In the genomic region with DNA sequence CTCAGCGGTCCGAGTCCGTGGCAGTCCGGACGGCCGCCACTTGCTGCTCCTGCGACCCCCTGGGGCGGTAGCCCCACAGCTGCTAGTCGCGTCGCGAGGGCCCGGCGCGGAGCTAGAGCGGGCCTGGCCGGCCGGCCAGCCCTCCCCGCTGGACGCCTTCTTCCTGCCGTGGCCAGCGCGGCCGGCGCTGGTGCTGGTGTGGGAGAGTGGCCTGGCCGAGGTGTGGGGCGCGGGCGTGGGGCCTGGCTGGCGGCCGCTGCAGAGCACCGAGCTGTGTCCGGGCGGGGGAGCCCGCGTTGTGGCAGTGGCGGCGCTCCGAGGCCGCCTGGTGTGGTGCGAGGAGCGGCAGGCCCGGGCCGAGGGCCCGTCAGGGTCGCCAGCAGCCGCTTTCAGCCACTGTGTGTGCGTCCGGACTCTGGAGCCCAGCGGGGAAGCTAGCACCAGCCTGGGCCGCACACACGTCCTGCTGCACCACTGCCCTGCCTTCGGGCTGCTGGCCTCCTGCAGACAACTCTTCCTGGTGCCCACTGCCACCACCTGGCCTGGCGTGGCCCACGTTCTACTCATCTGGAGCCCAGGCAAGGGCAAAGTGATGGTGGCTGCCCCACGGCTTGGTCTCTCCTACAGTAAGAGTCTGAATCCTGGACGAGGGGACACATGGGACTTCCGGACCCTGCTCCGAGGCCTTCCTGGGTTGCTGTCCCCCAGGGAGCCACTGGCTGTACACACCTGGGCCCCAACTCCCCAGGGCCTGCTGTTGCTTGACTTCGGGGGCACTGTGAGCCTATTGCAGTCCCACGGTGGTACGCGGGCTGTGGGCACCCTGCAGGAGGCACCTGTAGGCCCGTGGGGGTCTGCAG, we compare ENCODE assay signal across 1 cellular context.
TF ChIP-seq lines count a peak whose summit lies in the region.

No MANE protein-coding gene starts in this region.

TF ChIP-seq in K562, 482 proteins besides CTCF, POLR2A, EP300 and RAD21 (continues in another document):
- TF ChIP-seq CHD2 (IDR thresholded peaks at IDR 0.05; ENCODE audit: low read depth, low read length) (no peak), GABPA (tag; conservative IDR thresholded peaks at IDR 0.05; ENCODE audit: low read depth) (peak; percentile 60), NONO (IDR thresholded peaks at IDR 0.05; ENCODE audit: low read depth in 2 of 2, low read length in 1 of 2) (peak in 1 of 2 experiments; percentile 13; a peak in 1 of 4 replicates), PHF8 (IDR thresholded peaks at IDR 0.05; ENCODE audit: borderline replicate concordance, low read length) (peak; percentile 15; the same call in 1 of the 2 replicates), ARID4B (CRISPR knock-in tag; IDR thresholded peaks at IDR 0.05) (peak; percentile 34; the same call in 1 of the 2 replicates), ZNF282 (CRISPR knock-in tag; IDR thresholded peaks at IDR 0.05) (peak; percentile 24; the same call in 1 of the 2 replicates), HCFC1 (IDR thresholded peaks at IDR 0.05; ENCODE audit: low read depth, low read length) (no peak), NCOA2 (IDR thresholded peaks at IDR 0.05; ENCODE audit: partially characterized antibody in 2 of 2) (no peak), ZNF696 (CRISPR knock-in tag; conservative IDR thresholded peaks at IDR 0.05) (no peak), SNIP1 (IDR thresholded peaks at IDR 0.05; ENCODE audit: low read depth) (no peak), ZNF584 (CRISPR knock-in tag; IDR thresholded peaks at IDR 0.05; ENCODE audit: low read depth) (no peak), FUS (optimal IDR thresholded peaks at IDR 0.05; ENCODE audit: low read depth, low read length) (peak; percentile 15), TSHZ1 (CRISPR knock-in tag; IDR thresholded peaks at IDR 0.05) (no peak), ZNF408 (CRISPR knock-in tag; IDR thresholded peaks at IDR 0.05; ENCODE audit: low read depth) (no peak), CCNT2 (IDR thresholded peaks at IDR 0.05; ENCODE audit: borderline replicate concordance, extremely low read depth, insufficient read length, low read depth, low read length) (no peak), ZFX (CRISPR knock-in tag; IDR thresholded peaks at IDR 0.05) (peak; percentile 74), ZBTB9 (CRISPR knock-in tag; IDR thresholded peaks at IDR 0.05) (0 out of 2 replicates have a peak, but pooled peaks have one; percentile 16), HBP1 (CRISPR knock-in tag; IDR thresholded peaks at IDR 0.05) (no peak), RBFOX2 (IDR thresholded peaks at IDR 0.05; ENCODE audit: low read depth, low read length) (peak; percentile 72)
- TF ChIP-seq, protein P1, sequence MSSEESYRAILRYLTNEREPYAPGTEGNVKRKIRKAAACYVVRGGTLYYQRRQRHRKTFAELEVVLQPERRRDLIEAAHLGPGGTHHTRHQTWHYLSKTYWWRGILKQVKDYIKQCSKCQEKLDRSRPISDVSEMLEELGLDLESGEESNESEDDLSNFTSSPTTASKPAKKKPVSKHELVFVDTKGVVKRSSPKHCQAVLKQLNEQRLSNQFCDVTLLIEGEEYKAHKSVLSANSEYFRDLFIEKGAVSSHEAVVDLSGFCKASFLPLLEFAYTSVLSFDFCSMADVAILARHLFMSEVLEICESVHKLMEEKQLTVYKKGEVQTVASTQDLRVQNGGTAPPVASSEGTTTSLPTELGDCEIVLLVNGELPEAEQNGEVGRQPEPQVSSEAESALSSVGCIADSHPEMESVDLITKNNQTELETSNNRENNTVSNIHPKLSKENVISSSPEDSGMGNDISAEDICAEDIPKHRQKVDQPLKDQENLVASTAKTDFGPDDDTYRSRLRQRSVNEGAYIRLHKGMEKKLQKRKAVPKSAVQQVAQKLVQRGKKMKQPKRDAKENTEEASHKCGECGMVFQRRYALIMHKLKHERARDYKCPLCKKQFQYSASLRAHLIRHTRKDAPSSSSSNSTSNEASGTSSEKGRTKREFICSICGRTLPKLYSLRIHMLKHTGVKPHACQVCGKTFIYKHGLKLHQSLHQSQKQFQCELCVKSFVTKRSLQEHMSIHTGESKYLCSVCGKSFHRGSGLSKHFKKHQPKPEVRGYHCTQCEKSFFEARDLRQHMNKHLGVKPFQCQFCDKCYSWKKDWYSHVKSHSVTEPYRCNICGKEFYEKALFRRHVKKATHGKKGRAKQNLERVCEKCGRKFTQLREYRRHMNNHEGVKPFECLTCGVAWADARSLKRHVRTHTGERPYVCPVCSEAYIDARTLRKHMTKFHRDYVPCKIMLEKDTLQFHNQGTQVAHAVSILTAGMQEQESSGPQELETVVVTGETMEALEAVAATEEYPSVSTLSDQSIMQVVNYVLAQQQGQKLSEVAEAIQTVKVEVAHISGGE (CRISPR knock-in tag; IDR thresholded peaks at IDR 0.05), result no peak
- TF ChIP-seq, protein P2, sequence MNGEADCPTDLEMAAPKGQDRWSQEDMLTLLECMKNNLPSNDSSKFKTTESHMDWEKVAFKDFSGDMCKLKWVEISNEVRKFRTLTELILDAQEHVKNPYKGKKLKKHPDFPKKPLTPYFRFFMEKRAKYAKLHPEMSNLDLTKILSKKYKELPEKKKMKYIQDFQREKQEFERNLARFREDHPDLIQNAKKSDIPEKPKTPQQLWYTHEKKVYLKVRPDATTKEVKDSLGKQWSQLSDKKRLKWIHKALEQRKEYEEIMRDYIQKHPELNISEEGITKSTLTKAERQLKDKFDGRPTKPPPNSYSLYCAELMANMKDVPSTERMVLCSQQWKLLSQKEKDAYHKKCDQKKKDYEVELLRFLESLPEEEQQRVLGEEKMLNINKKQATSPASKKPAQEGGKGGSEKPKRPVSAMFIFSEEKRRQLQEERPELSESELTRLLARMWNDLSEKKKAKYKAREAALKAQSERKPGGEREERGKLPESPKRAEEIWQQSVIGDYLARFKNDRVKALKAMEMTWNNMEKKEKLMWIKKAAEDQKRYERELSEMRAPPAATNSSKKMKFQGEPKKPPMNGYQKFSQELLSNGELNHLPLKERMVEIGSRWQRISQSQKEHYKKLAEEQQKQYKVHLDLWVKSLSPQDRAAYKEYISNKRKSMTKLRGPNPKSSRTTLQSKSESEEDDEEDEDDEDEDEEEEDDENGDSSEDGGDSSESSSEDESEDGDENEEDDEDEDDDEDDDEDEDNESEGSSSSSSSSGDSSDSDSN (IDR thresholded peaks at IDR 0.05; ENCODE audit: borderline replicate concordance in 1 of 2, low read depth in 2 of 2, low read length in 2 of 2), result 0 out of 4 replicates have a peak, but pooled peaks of 1 of the 2 experiments have one; percentile 12
- TF ChIP-seq, protein P3, sequence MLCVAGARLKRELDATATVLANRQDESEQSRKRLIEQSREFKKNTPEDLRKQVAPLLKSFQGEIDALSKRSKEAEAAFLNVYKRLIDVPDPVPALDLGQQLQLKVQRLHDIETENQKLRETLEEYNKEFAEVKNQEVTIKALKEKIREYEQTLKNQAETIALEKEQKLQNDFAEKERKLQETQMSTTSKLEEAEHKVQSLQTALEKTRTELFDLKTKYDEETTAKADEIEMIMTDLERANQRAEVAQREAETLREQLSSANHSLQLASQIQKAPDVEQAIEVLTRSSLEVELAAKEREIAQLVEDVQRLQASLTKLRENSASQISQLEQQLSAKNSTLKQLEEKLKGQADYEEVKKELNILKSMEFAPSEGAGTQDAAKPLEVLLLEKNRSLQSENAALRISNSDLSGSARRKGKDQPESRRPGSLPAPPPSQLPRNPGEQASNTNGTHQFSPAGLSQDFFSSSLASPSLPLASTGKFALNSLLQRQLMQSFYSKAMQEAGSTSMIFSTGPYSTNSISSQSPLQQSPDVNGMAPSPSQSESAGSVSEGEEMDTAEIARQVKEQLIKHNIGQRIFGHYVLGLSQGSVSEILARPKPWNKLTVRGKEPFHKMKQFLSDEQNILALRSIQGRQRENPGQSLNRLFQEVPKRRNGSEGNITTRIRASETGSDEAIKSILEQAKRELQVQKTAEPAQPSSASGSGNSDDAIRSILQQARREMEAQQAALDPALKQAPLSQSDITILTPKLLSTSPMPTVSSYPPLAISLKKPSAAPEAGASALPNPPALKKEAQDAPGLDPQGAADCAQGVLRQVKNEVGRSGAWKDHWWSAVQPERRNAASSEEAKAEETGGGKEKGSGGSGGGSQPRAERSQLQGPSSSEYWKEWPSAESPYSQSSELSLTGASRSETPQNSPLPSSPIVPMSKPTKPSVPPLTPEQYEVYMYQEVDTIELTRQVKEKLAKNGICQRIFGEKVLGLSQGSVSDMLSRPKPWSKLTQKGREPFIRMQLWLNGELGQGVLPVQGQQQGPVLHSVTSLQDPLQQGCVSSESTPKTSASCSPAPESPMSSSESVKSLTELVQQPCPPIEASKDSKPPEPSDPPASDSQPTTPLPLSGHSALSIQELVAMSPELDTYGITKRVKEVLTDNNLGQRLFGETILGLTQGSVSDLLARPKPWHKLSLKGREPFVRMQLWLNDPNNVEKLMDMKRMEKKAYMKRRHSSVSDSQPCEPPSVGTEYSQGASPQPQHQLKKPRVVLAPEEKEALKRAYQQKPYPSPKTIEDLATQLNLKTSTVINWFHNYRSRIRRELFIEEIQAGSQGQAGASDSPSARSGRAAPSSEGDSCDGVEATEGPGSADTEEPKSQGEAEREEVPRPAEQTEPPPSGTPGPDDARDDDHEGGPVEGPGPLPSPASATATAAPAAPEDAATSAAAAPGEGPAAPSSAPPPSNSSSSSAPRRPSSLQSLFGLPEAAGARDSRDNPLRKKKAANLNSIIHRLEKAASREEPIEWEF (CRISPR knock-in tag; IDR thresholded peaks at IDR 0.05), result no peak
